Comparison of ENCODE assay signal across 1 cellular context in the genomic region with DNA sequence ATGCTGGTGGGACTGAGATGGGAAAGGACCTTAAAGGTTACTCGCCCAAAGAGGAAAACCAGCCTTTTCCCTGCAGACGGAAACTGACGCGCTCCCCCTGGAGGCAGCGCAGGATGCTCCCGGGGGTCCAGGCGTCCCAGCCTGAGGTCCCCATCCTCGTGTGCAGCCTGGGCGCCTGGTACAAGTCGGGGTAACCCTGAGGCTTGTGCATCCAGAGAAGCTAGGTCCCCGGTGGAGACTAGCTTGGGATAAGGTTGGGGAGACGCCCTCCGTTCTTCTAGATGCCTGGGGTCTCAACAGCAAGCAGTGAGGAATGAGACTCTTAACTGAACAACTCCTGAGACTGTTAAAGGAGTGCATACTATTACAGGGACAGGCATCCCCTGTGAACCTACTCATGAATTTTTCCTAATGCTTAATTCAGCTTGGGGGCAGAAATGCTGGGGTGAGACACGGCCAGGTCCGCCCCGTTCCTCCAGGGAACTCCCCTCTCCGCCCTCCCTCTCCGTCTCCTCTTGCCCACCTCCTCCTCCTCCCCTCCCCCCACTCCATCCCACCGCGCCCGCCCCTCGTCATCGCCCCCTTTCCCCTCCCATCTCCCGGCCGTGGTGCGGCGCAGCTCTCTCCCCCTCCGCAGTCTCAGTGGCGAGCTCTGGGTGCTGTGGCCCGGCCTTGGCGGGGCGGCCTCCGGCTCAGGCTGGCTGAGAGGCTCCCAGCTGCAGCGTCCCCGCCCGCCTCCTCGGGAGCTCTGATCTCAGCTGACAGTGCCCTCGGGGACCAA.
TF ChIP-seq lines count a peak whose summit lies in the region.

A gene with protein sequence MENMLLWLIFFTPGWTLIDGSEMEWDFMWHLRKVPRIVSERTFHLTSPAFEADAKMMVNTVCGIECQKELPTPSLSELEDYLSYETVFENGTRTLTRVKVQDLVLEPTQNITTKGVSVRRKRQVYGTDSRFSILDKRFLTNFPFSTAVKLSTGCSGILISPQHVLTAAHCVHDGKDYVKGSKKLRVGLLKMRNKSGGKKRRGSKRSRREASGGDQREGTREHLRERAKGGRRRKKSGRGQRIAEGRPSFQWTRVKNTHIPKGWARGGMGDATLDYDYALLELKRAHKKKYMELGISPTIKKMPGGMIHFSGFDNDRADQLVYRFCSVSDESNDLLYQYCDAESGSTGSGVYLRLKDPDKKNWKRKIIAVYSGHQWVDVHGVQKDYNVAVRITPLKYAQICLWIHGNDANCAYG (plus strand): TSS at position 634 of the 781 bp plus-strand sequence. CDS start 10,908 bp downstream, outside the sequence.

TF ChIP-seq in HepG2, 621 proteins besides CTCF, POLR2A, EP300 and RAD21:
- TF ChIP-seq, protein P1, sequence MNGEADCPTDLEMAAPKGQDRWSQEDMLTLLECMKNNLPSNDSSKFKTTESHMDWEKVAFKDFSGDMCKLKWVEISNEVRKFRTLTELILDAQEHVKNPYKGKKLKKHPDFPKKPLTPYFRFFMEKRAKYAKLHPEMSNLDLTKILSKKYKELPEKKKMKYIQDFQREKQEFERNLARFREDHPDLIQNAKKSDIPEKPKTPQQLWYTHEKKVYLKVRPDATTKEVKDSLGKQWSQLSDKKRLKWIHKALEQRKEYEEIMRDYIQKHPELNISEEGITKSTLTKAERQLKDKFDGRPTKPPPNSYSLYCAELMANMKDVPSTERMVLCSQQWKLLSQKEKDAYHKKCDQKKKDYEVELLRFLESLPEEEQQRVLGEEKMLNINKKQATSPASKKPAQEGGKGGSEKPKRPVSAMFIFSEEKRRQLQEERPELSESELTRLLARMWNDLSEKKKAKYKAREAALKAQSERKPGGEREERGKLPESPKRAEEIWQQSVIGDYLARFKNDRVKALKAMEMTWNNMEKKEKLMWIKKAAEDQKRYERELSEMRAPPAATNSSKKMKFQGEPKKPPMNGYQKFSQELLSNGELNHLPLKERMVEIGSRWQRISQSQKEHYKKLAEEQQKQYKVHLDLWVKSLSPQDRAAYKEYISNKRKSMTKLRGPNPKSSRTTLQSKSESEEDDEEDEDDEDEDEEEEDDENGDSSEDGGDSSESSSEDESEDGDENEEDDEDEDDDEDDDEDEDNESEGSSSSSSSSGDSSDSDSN (CRISPR knock-in tag; IDR thresholded peaks at IDR 0.05), result peak; percentile 34; the same call in 1 of the 2 replicates
- peak; percentile 57 for TF ChIP-seq STAG1 (CRISPR knock-in tag; IDR thresholded peaks at IDR 0.05)
- TF ChIP-seq, protein P2, sequence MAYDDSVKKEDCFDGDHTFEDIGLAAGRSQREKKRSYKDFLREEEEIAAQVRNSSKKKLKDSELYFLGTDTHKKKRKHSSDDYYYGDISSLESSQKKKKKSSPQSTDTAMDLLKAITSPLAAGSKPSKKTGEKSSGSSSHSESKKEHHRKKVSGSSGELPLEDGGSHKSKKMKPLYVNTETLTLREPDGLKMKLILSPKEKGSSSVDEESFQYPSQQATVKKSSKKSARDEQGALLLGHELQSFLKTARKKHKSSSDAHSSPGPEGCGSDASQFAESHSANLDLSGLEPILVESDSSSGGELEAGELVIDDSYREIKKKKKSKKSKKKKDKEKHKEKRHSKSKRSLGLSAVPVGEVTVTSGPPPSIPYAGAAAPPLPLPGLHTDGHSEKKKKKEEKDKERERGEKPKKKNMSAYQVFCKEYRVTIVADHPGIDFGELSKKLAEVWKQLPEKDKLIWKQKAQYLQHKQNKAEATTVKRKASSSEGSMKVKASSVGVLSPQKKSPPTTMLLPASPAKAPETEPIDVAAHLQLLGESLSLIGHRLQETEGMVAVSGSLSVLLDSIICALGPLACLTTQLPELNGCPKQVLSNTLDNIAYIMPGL (CRISPR knock-in tag; IDR thresholded peaks at IDR 0.05; ENCODE audit: borderline replicate concordance in 1 of 2, low read depth in 1 of 2), result 0 out of 4 replicates have a peak, but pooled peaks of 1 of the 2 experiments have one; percentile 32
- peak; percentile 16; the same call in 1 of the 2 replicates for TF ChIP-seq ZMYM4 (CRISPR knock-in tag; IDR thresholded peaks at IDR 0.05)
- TF ChIP-seq KDM2A (CRISPR knock-in tag; IDR thresholded peaks at IDR 0.05; ENCODE audit: borderline replicate concordance, low read depth), result 0 out of 2 replicates have a peak, but pooled peaks have one; percentile 20
- peak; percentile 39 for TF ChIP-seq SMC3 (IDR thresholded peaks at IDR 0.05; ENCODE audit: low read length)
- no peak for TF ChIP-seq ATM (IDR thresholded peaks at IDR 0.05; ENCODE audit: borderline replicate concordance)
- TF ChIP-seq ETV5 (CRISPR knock-in tag; IDR thresholded peaks at IDR 0.05; ENCODE audit: borderline replicate concordance), result 0 out of 2 replicates have a peak, but pooled peaks have one; percentile 18
- peak; percentile 77 for TF ChIP-seq ZBTB7B (CRISPR knock-in tag; IDR thresholded peaks at IDR 0.05)
- peak; percentile 45; the same call in 1 of the 2 replicates for TF ChIP-seq GABPB1 (CRISPR knock-in tag; IDR thresholded peaks at IDR 0.05)
- peak; percentile 26 for TF ChIP-seq XRCC5 (optimal IDR thresholded peaks at IDR 0.05; ENCODE audit: low read length)
- TF ChIP-seq PHF5A (CRISPR knock-in tag; IDR thresholded peaks at IDR 0.05; ENCODE audit: low read depth, unreplicated experiment), result no peak
- no peak for TF ChIP-seq ZNF17 (CRISPR knock-in tag; IDR thresholded peaks at IDR 0.05)
